1 cellular context compared by ENCODE assay signal in the genomic region with DNA sequence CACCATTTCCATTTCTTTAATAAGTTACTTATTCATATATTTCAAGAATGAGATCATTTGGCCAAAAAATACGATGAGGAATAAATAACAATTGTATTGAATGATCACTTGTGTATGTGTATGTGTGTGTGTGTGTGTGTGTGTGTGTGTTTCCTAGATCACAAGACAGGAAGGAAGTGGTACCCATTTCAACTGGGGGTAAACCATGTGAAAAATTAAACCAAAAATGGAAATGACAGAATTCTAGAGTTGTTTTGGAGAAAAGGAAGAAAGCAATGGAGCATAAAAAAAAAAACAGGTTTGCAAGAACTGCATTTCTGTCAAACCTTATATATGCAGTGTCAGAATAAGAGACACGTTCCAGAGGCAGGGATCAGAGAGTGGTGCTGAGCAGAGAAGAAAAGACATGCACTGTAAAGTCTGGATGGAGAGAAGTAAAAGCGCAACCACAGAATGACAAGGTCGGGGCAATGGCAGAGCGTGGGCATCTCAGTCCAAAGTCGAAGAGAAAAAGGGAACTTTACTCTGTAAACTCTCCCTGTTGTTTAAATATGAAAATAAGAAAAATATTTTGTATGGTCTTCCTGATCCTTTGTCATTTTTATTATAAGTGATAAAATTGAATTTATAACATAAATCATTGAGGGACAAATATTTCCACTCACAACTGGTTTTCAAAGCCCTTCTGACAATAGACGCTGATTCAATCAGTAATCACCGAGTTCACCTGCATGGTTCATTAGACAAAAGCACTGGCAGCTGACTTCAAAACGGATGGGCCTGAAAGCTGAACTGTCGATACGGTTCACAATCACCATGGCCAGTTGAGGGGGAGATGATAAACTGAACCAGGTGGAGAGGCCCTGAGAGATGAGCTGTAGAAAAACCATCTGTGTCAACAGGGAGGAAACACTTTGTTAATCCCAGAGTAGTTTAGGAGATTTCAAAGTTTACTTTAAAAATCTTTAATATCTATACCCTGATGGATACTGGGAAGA.
TF ChIP-seq lines count a peak whose summit lies in the region.

No MANE protein-coding gene starts in this region.

TF ChIP-seq in HepG2, 621 proteins besides CTCF, POLR2A, EP300 and RAD21 (continued from another document):
- TF ChIP-seq, protein P1, sequence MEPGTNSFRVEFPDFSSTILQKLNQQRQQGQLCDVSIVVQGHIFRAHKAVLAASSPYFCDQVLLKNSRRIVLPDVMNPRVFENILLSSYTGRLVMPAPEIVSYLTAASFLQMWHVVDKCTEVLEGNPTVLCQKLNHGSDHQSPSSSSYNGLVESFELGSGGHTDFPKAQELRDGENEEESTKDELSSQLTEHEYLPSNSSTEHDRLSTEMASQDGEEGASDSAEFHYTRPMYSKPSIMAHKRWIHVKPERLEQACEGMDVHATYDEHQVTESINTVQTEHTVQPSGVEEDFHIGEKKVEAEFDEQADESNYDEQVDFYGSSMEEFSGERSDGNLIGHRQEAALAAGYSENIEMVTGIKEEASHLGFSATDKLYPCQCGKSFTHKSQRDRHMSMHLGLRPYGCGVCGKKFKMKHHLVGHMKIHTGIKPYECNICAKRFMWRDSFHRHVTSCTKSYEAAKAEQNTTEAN (CRISPR knock-in tag; conservative IDR thresholded peaks at IDR 0.05) = no peak
- TF ChIP-seq SCMH1 (CRISPR knock-in tag; IDR thresholded peaks at IDR 0.05; ENCODE audit: borderline replicate concordance) = no peak
- no peak for TF ChIP-seq FOXC1 (CRISPR knock-in tag; IDR thresholded peaks at IDR 0.05; ENCODE audit: borderline replicate concordance)
- TF ChIP-seq ZSCAN12 (CRISPR knock-in tag; IDR thresholded peaks at IDR 0.05) = no peak
- no peak for TF ChIP-seq SUZ12 (IDR thresholded peaks at IDR 0.05; ENCODE audit: low read depth, low read length)
- no peak for TF ChIP-seq CREB1 (IDR thresholded peaks at IDR 0.05)
- TF ChIP-seq CREB1 (CRISPR knock-in tag; IDR thresholded peaks at IDR 0.05) = no peak
- TF ChIP-seq RBAK (CRISPR knock-in tag; IDR thresholded peaks at IDR 0.05) = no peak
- no peak for TF ChIP-seq PHF5A (CRISPR knock-in tag; IDR thresholded peaks at IDR 0.05; ENCODE audit: low read depth, unreplicated experiment)
- TF ChIP-seq, protein P2, sequence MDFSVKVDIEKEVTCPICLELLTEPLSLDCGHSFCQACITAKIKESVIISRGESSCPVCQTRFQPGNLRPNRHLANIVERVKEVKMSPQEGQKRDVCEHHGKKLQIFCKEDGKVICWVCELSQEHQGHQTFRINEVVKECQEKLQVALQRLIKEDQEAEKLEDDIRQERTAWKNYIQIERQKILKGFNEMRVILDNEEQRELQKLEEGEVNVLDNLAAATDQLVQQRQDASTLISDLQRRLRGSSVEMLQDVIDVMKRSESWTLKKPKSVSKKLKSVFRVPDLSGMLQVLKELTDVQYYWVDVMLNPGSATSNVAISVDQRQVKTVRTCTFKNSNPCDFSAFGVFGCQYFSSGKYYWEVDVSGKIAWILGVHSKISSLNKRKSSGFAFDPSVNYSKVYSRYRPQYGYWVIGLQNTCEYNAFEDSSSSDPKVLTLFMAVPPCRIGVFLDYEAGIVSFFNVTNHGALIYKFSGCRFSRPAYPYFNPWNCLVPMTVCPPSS (IDR thresholded peaks at IDR 0.05) = no peak
